30 cellular contexts compared by ENCODE assay signal in the genomic region with DNA sequence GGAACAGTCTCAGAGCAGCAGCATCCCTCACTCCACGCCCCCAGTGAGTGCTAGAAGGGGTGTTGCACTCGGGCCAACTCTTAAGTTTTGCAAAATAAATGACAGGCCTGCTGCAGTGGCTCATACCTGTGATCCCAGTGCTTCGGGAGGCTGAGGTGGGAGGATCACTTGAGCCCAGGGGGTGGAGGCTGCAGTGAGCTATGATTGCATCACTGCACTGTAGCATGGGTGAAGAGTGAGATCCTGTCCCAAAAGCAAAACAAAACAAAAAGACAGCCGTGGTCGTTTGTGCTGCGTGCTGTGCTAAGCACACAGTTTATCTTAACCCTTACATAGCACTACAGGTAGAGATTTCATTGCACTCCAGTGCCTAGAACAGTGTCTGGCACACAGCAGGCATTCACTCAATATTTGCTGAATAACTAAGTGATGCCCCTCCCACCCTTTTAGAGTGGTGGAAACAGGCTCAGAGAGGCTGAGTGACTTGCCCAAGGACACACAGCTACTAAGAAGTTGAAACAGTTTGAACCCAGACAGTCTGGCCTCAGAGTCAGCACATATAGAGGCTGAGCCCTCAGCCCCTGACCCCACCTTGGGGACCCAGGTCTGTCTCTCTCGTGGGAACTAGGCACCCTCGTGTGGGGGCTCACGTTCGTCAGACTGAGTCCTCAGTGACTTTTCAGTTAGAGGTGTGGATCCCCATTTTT. TPM values are rescaled to one million over a fixed set of nuclear protein-coding genes. Genes with fewer than 3 reads are reported as not detected.
"Had no signal": no experiment of that assay in that cellular context is flagged by ENCODE, and none has a peak within 500 bp of the region (broad histone marks: within the 10 kb centered on the region; RNA-seq: fewer than 3 reads in every experiment).

No MANE protein-coding gene starts in this region.

- FAIRE-seq: frontal cortex, pancreas, TTC549 had no signal

- H3K27ac Mint-ChIP-seq: activated naive CD4-positive, alpha-beta T cell treated with anti-CD3 and anti-CD28 coated beads for 36 hours; activated naive CD8-positive, alpha-beta T cell treated with anti-CD3 and anti-CD28 coated beads, Interleukin-2, amount 10 ng/mL, durations not matched to agents 7 days and 5 days; stimulated activated naive B cell treated with anti-CD40 and anti-IgM and Interleukin-4, amounts not matched to agents 10 μg/mL and 1 μg/mL and 100 μg/mL, for 72 hours; T-helper 2 cell treated with Interferon-gamma antibody and Interleukin-4, amounts not matched to agents 5 μg/mL and 100 μg/mL, for 36 hours; type B pancreatic cell had no signal

- DNase-seq: activated CD4-positive, alpha-beta T cell treated with anti-CD3 and anti-CD28 coated beads for 1 hour; activated CD4-positive, alpha-beta T cell treated with anti-CD3 and anti-CD28 coated beads, Interleukin-2, amount 50 U/mL, for 48 hours; activated CD8-positive, alpha-beta memory T cell treated with anti-CD3 and anti-CD28 coated beads, Interleukin-2, amount 50 U/mL, for 48 hours; activated effector memory CD4-positive, alpha-beta T cell treated with Interleukin-2 at 50 U/mL for 16 hours; activated naive CD4-positive, alpha-beta T cell treated with anti-CD3 and anti-CD28 coated beads for 36 hours; activated naive CD8-positive, alpha-beta T cell treated with anti-CD3 and anti-CD28 coated beads, Interleukin-2, amount 10 ng/mL, durations not matched to agents 7 days and 5 days; activated T-cell treated with anti-CD3 and anti-CD28 coated beads, Interleukin-2, amount 50 U/mL, for 48 hours; amniotic stem cell; glutamatergic neuron; kidney glomerular epithelial cell; left ventricle myocardium inferior; right cardiac atrium; stimulated activated CD4-positive, alpha-beta T cell treated with anti-CD3 and anti-CD28 coated beads, Interleukin-12 subunit alpha, Interleukin-12 subunit beta, amount 100 ng/mL, for 4 hours; stimulated activated CD4-positive, alpha-beta T cell treated with anti-CD3 and anti-CD28 coated beads, Interleukin-1b, Interleukin-23, amount 100 ng/mL, for 48 hours; stimulated activated naive B cell treated with anti-CD40 and anti-IgM and Interleukin-4, amounts not matched to agents 10 μg/mL and 1 μg/mL and 100 μg/mL, for 72 hours; testis; WERI-Rb-1 had no signal

- H3K27ac ChIP-seq: breast epithelium, coronary artery, esophagus muscularis mucosa, hepatocyte, left ventricle myocardium inferior, neutrophil, pancreas, testis, vagina, WERI-Rb-1 had no signal

- H2AFZ ChIP-seq: hepatocyte had no signal

- H3K79me2 ChIP-seq: hepatocyte had no signal

- H3K36me3 Mint-ChIP-seq: activated naive CD8-positive, alpha-beta T cell treated with anti-CD3 and anti-CD28 coated beads, Interleukin-2, amount 10 ng/mL, durations not matched to agents 7 days and 5 days had no signal

- H3K9me3 Mint-ChIP-seq: activated naive CD4-positive, alpha-beta T cell treated with anti-CD3 and anti-CD28 coated beads for 36 hours; activated naive CD8-positive, alpha-beta T cell treated with anti-CD3 and anti-CD28 coated beads, Interleukin-2, amount 10 ng/mL, durations not matched to agents 7 days and 5 days; T-helper 2 cell treated with Interferon-gamma antibody and Interleukin-4, amounts not matched to agents 5 μg/mL and 100 μg/mL, for 36 hours; type B pancreatic cell had no signal

- H3K27me3 ChIP-seq: testis had no signal

- H3K9me3 ChIP-seq: neutrophil, pancreas, testis, vagina had no signal

- H3K36me3 ChIP-seq: breast epithelium, neutrophil, pancreas, vagina, WERI-Rb-1 had no signal

- H3K4me3 ChIP-seq: breast epithelium, coronary artery, esophagus muscularis mucosa, hepatocyte, left ventricle myocardium inferior, pancreas, testis, vagina had no signal

- ATAC-seq: naive thymus-derived CD8-positive, alpha-beta T cell; stimulated activated naive B cell treated with anti-CD40 and anti-IgM and Interleukin-4, amounts not matched to agents 10 μg/mL and 1 μg/mL and 100 μg/mL, for 72 hours had no signal

- H3K4me1 ChIP-seq: breast epithelium, pancreas, testis, vagina had no signal

- H3K4me3 Mint-ChIP-seq: activated naive CD4-positive, alpha-beta T cell treated with anti-CD3 and anti-CD28 coated beads for 36 hours; activated naive CD8-positive, alpha-beta T cell treated with anti-CD3 and anti-CD28 coated beads, Interleukin-2, amount 10 ng/mL, durations not matched to agents 7 days and 5 days; T-helper 2 cell treated with Interferon-gamma antibody and Interleukin-4, amounts not matched to agents 5 μg/mL and 100 μg/mL, for 36 hours had no signal

RNA-seq across cellular contexts. Expression of a gene that starts 18.3 kb away (rescaled TPM):
- polyA plus RNA-seq: naive thymus-derived CD8-positive, alpha-beta T cell had no signal

RNA-seq across cellular contexts. Expression of a gene that starts 54.5 kb away (rescaled TPM):
- total RNA-seq: frontal cortex, skeletal muscle tissue had no signal
